1 cellular context compared by ENCODE assay signal in the genomic region with DNA sequence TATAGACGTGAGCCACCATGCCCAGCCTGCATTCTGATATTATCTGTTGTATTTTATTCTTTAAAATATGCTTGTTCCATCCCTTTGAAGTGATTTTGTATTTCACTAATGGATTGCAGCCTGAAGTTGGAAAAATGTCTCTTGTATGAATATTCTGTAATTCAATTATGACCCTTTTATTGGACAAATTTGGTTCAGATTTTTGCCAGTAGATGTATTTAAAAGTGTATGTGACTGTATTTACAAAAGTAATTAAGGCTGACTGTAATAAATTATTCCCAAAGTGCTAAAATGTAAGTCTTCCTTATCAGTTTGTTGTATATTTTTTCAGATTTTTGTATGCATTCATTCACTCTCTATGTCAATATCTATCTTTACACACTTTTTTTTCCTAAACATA.
TF ChIP-seq lines count a peak whose summit lies in the region.

No MANE protein-coding gene starts in this region.

TF ChIP-seq in HCT116, 20 proteins besides CTCF, POLR2A, EP300 and RAD21 (continued from another document):
- TF ChIP-seq, protein P1, sequence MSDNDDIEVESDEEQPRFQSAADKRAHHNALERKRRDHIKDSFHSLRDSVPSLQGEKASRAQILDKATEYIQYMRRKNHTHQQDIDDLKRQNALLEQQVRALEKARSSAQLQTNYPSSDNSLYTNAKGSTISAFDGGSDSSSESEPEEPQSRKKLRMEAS (IDR thresholded peaks at IDR 0.05): no peak
